In the genomic region with DNA sequence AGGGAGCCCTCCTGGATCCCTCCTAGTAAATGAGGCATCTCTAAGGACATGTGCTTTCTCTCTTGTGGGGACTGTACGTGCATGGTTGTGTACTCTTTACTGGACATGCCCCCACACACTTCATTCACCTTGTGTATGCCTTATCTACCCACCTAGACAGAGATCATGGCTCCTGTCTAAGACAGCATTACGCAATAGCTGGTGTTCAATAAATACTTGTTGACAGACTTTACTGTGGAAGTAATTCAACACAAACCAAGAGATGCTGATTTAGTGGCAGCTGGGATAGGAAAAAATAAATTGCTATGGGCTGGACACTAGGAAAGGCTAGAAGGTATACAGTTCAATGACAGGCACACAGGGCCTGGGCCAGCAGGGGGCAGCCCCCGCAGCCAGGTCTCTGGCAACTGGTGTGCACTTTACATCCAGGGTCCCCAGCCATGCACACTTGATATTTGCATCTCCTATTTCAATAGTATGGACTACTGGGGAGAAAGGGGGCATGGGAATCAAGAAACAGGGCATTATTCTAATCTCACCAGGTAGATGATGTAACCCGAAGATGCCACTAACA, we compare ENCODE assay signal across 12 cellular contexts. TPM values are rescaled to one million over a fixed set of nuclear protein-coding genes. Genes with fewer than 3 reads are reported as not detected.
DNase-seq lines count a peak whose midpoint lies in the region; ATAC-seq and TF ChIP-seq lines count a peak whose summit lies in the region.
"Had no signal": no experiment of that assay in that cellular context is flagged by ENCODE, and none has a peak within 500 bp of the region (broad histone marks: within the 10 kb centered on the region; RNA-seq: fewer than 3 reads in every experiment).

No MANE protein-coding gene starts in this region.

- no peak overlapping the region for H3K4me3 ChIP-seq in GM12875 (ENCODE audit: low read depth, low read length)
- H3K4me3 ChIP-seq in SK-N-SH (ENCODE audit: low read depth in 2 of 2, low read length in 1 of 2), result no peak overlapping the region

- no peaks in the 10 kb centered on the region for H3F3A ChIP-seq in SK-N-SH (replicated peaks; ENCODE audit: insufficient read depth)

- in situ Hi-C loops in ACHN (cut with HindIII; ENCODE audit: low pct_ligation_motif_present, low pct_unique_long_range_greater_than_20kb, low sequenced_read_pairs), result no loop called here

- TF ChIP-seq CTCF in GM12875 (IDR thresholded peaks at IDR 0.05; ENCODE audit: borderline replicate concordance, insufficient read depth, low read depth, low read length), result peak; percentile 40
- peak; percentile 48 for TF ChIP-seq CTCF in SK-N-SH (IDR thresholded peaks at IDR 0.05)

- POLR2A ChIA-PET in SK-N-SH (lab: Yijun Ruan, JAX), result no interaction called here

- H3K4me2 ChIP-seq in SK-N-SH, result no peak overlapping the region

- CTCF ChIA-PET in SK-N-SH (lab: Yijun Ruan, JAX), result interaction anchor here (0.6 to 1.9 kb wide), 8 partner anchors 12 to 262 kb away, joined by 3 to 5 read pairs (median 4); a partner anchor contains a TSS

- H3K36me3 ChIP-seq in SK-N-SH (replicated peaks in 1 of 2; ENCODE audit: control insufficient read depth in 1 of 2, insufficient read depth in 2 of 2, low read length in 1 of 2), result no peaks in the 10 kb centered on the region

- no peaks in the 10 kb centered on the region for H3K27me3 ChIP-seq in SK-N-SH (ENCODE audit: insufficient read depth)

- no peaks in the 10 kb centered on the region for H3K9me2 ChIP-seq in SK-N-SH

- no peaks in the 10 kb centered on the region for H3K9me3 ChIP-seq in SK-N-SH

- no peaks in the 10 kb centered on the region for H4K20me1 ChIP-seq in SK-N-SH (ENCODE audit: insufficient read depth)

- H2AFZ ChIP-seq in SK-N-SH (ENCODE audit: low read depth), result no peak overlapping the region

- H3K9ac ChIP-seq in SK-N-SH, result no peak overlapping the region

- H3K27ac ChIP-seq in SK-N-SH (ENCODE audit: low read depth in 2 of 2, low read length in 1 of 2), result no peak overlapping the region

- no peak for ATAC-seq in GM18868 (IDR thresholded peaks at IDR 0.05; ENCODE audit: unreplicated experiment)

- TF ChIP-seq RAD21 in SK-N-SH (IDR thresholded peaks at IDR 0.05; ENCODE audit: low read length), result peak; percentile 37

- no peak for TF ChIP-seq EP300 in SK-N-SH (IDR thresholded peaks at IDR 0.05; ENCODE audit: borderline replicate concordance in 1 of 2, low read depth in 1 of 2, low read length in 1 of 2)

- DNase-seq in ACHN (peak; percentile 8), SK-N-SH (peak; percentile 51), iPS-NIHi11 (ENCODE audit: low spot score) (peak; percentile 42), AG08395 (ENCODE audit: low spot score) (no peak), NCI-H69 (lab: John Stamatoyannopoulos, UW) (no peak)
- DNase-seq in stimulated activated CD4-positive, alpha-beta T cell treated with anti-CD3 and anti-CD28 coated beads, Interleukin-4, amount 100 ng/mL, for 4 hours, result no peak
- DNase-seq: activated CD4-positive, alpha-beta T cell treated with anti-CD3 and anti-CD28 coated beads, Interleukin-2, amount 50 U/mL, for 48 hours; activated naive CD4-positive, alpha-beta T cell treated with anti-CD3 and anti-CD28 coated beads, Interleukin-2, amount 10 ng/mL, durations not matched to agents 7 days and 5 days; NCI-H1092; SW 1271 had no signal

- 64% methylated on average over 4 of the region's 4 CpGs for WGBS in SK-N-SH (ENCODE audit: low lambda C conversion rate)

- H3K4me1 ChIP-seq in SK-N-SH (ENCODE audit: control insufficient read depth in 1 of 2, insufficient read depth in 2 of 2, low read depth in 1 of 2, low read length in 1 of 2), result peaks cover 0 to 8% of the 10 kb centered on the region in 2 experiments; a peak in 1 of 4 replicates

- H3K79me2 ChIP-seq in SK-N-SH (ENCODE audit: insufficient read depth), result no peaks in the 10 kb centered on the region

TF ChIP-seq in SK-N-SH, 30 proteins besides CTCF, POLR2A, EP300 and RAD21:
- 0 out of 2 replicates have a peak, but pooled peaks have one; percentile 10 for TF ChIP-seq SMC3 (IDR thresholded peaks at IDR 0.05; ENCODE audit: low read depth, low read length)
- no peak for TF ChIP-seq RXRA (IDR thresholded peaks at IDR 0.05; ENCODE audit: borderline replicate concordance, low read depth)
- TF ChIP-seq EZH2phosphoT487 (IDR thresholded peaks at IDR 0.05; ENCODE audit: borderline replicate concordance, low read depth), result no peak
- no peak for TF ChIP-seq MXI1 (IDR thresholded peaks at IDR 0.05; ENCODE audit: low read depth, low read length)

RNA-seq across cellular contexts. Expression of a gene that starts 24.2 kb away (rescaled TPM):
- polyA plus RNA-seq in SK-N-SH (2012; rRNA removed), result 0.02 and 0.03 TPM in 2 replicates
- 0.01 and 0.04 TPM in 2 replicates for polyA plus RNA-seq in SK-N-SH (2012; cell fraction: cytosol; rRNA removed)
- polyA plus RNA-seq in SK-N-SH (2012; cell fraction: nucleus; rRNA removed), result 0.12 and 0.20 TPM in 2 replicates

Comparison
In these comparisons a context has a peak if more than half of its experiments do, and no peak if none do; other contexts are left out.
1. DNase-seq: peak in ACHN (single experiment), SK-N-SH (single experiment) and iPS-NIHi11 (single experiment); none in AG08395 (single experiment), NCI-H69 (single experiment) and stimulated activated CD4-positive, alpha-beta T cell treated with anti-CD3 and anti-CD28 coated beads, Interleukin-4, amount 100 ng/mL, for 4 hours (0 of 2).